In the genomic region with DNA sequence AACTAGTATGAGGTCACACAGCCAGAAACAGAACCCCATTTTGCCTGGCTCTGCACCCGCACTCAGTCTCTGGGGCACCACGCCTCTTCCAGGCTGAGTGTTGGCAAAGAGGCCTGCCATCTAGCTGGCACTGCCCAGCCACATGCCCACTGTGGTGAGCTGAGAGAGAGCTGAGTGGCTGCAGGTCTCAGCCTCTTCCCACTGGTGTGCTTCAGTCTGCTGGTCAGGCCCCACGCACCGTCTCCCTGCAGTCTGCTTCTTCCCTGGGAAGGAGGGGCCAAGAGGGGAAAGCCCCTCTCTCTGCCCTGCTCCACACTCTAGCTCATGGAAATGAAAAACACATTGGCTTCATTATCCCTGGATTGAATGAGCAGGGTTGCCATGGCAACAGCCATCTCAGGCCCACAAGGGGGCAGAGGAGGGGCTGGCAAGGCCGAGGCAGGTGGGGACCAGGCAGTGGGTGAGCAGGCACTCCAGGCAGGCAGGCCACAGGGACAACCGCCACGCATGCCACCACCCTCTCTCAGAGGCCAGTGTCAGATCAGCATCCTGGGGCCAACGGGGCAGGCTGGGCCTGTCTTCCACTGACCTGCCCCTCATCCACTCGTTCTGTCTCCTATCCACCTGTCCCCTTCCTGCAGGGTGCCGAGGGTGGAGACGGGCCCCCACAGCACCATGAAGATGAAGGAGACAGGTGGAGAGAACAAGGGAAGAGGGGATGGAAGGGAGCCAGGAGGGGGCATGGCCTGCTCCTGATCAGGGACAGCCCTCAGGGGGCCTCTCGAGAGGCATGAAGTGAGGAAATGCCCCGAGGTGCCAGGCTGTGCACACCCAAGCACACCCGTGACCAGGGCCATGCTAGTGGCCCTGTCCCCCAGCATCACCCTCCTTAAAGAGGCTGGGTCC, we compare ENCODE assay signal across 10 cellular contexts.
DNase-seq lines count a peak whose midpoint lies in the region; ATAC-seq, FAIRE-seq and TF ChIP-seq lines count a peak whose summit lies in the region.
"Had no signal": no experiment of that assay in that cellular context is flagged by ENCODE, and none has a peak within 500 bp of the region (broad histone marks: within the 10 kb centered on the region; RNA-seq: fewer than 3 reads in every experiment).

No MANE protein-coding gene starts in this region.

- no peak overlapping the region for H3K4me3 Mint-ChIP-seq in effector memory CD8-positive, alpha-beta T cell
- H3K4me3 Mint-ChIP-seq: activated naive CD4-positive, alpha-beta T cell treated with anti-CD3 and anti-CD28 coated beads, Interleukin-2, amount 50 U/mL, for 24 hours had no signal

- no peak overlapping the region for H3K4me3 ChIP-seq in esophagus muscularis mucosa
- H3K4me3 ChIP-seq in pancreas: no peak overlapping the region

- H3K27ac ChIP-seq in esophagus muscularis mucosa (replicated peaks in 1 of 4) (peak overlapping the region; percentile 67 to 81 (median 74)), pancreas (peak overlapping the region in 1 of 4 donors; percentile 11)

- H3K36me3 ChIP-seq in esophagus muscularis mucosa (peaks cover 0 to 12% (median 4%) of the 10 kb centered on the region in 4 donors), pancreas (no peaks in the 10 kb centered on the region)

- no peaks in the 10 kb centered on the region for H3K9me3 Mint-ChIP-seq in effector memory CD8-positive, alpha-beta T cell
- H3K9me3 Mint-ChIP-seq: activated naive CD4-positive, alpha-beta T cell treated with anti-CD3 and anti-CD28 coated beads, Interleukin-2, amount 50 U/mL, for 24 hours had no signal

- TF ChIP-seq CTCF in esophagus muscularis mucosa (IDR thresholded peaks at IDR 0.05) (no peak), pancreas (IDR thresholded peaks at IDR 0.05) (no peak)

- H3K9me3 ChIP-seq in esophagus muscularis mucosa: no peaks in the 10 kb centered on the region
- no peaks in the 10 kb centered on the region for H3K9me3 ChIP-seq in pancreas

- H3K4me1 ChIP-seq in esophagus muscularis mucosa: peaks cover 100% of the 10 kb centered on the region in 4 donors
- peaks cover 27 to 63% (median 28%) of the 10 kb centered on the region in 3 donors for H3K4me1 ChIP-seq in pancreas

- H3K27ac Mint-ChIP-seq in effector memory CD8-positive, alpha-beta T cell: no peak overlapping the region
- H3K27ac Mint-ChIP-seq: activated naive CD4-positive, alpha-beta T cell treated with anti-CD3 and anti-CD28 coated beads, Interleukin-2, amount 50 U/mL, for 24 hours had no signal

- WGBS in esophagus muscularis mucosa: 85% methylated on average over 6 of the region's 14 CpGs
- 79 to 85% methylated on average over 14 of the region's 14 CpGs for WGBS in pancreas, 2 donors

- no peaks in the 10 kb centered on the region for H3K36me3 Mint-ChIP-seq in effector memory CD8-positive, alpha-beta T cell (ENCODE audit: insufficient read depth)
- H3K36me3 Mint-ChIP-seq: activated naive CD4-positive, alpha-beta T cell treated with anti-CD3 and anti-CD28 coated beads, Interleukin-2, amount 50 U/mL, for 24 hours had no signal

- ATAC-seq in HG03095 (IDR thresholded peaks at IDR 0.05; ENCODE audit: unreplicated experiment) (no peak), pancreas (no peak), HG03469 (IDR thresholded peaks at IDR 0.05; ENCODE audit: unreplicated experiment) (no peak)
- no peak for ATAC-seq in effector memory CD8-positive, alpha-beta T cell (replicated peaks)

- no peak for FAIRE-seq in pancreas (lab: Jason Lieb, UNC)

- TF ChIP-seq EP300 in esophagus muscularis mucosa (IDR thresholded peaks at IDR 0.05): no peak

- intact Hi-C loops in esophagus muscularis mucosa (cut with DNase I) (no loop called here), pancreas (cut with DNase I) (loop anchor here in 1 of 3 donors (10.0 kb wide), 1 partner anchor 105 kb away; no protein-coding TSS in a partner anchor)

- TF ChIP-seq POLR2A in esophagus muscularis mucosa (IDR thresholded peaks at IDR 0.05; ENCODE audit: low read depth): no peak

- H3K4me1 Mint-ChIP-seq in effector memory CD8-positive, alpha-beta T cell (ENCODE audit: low read depth in 2 of 2): no peaks in the 10 kb centered on the region
- H3K4me1 Mint-ChIP-seq: activated naive CD4-positive, alpha-beta T cell treated with anti-CD3 and anti-CD28 coated beads, Interleukin-2, amount 50 U/mL, for 24 hours had no signal

- H3K27me3 ChIP-seq in esophagus muscularis mucosa (no peaks in the 10 kb centered on the region), pancreas (no peaks in the 10 kb centered on the region)

- DNase-seq in EH (ENCODE audit: low read depth) (peak; percentile 42), NCI-H2227 treated with DMSO at 0.1 percent for 48 hours (lab: John Stamatoyannopoulos, UW) (peak; percentile 58), esophagus muscularis mucosa (ENCODE audit: extremely low spot score) (no peak), retina (peak; percentile 87), pancreas (no peak)
- DNase-seq in effector memory CD8-positive, alpha-beta T cell: no peak
- DNase-seq: stimulated activated CD4-positive, alpha-beta T cell treated with anti-CD3 and anti-CD28 coated beads, Interleukin-4, amount 100 ng/mL, for 24 hours had no signal

- no peaks in the 10 kb centered on the region for H3K27me3 Mint-ChIP-seq in effector memory CD8-positive, alpha-beta T cell
- H3K27me3 Mint-ChIP-seq: activated naive CD4-positive, alpha-beta T cell treated with anti-CD3 and anti-CD28 coated beads, Interleukin-2, amount 50 U/mL, for 24 hours had no signal

Comparison
In these comparisons a context has a peak if more than half of its experiments do, and no peak if none do; other contexts are left out.
1. DNase-seq: peak in EH (single experiment), NCI-H2227 treated with DMSO at 0.1 percent for 48 hours (single experiment) and retina (single experiment); none in esophagus muscularis mucosa (single experiment), pancreas (0 of 6) and effector memory CD8-positive, alpha-beta T cell (0 of 3).